Comparison of ENCODE assay signal across 11 cellular contexts in the genomic region with DNA sequence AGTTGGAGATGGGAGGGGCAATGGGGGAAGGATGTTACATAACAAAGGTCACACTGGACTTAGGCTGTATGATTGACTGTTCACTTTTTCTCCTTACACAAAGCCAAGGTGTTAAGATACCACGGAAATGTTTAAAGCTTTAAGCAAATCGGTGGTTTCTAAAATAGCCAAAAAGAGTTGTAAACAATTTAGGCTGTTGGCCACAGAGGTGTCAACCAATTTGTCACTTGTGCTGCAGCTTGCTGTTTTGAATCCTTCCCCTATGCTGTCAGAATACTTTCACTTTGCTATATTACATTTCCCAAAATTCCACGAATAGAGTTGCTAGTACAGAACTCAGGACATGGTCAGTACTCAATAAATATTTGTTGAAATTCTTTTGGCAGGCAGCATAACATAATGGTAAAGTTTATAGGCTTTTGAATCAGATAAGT.
A peak's percentile ranks its signal among the peaks of the same experiment; 100 is the strongest.
DNase-seq lines count a peak whose midpoint lies in the region; ATAC-seq, FAIRE-seq and TF ChIP-seq lines count a peak whose summit lies in the region.
"Had no signal": no experiment of that assay in that cellular context is flagged by ENCODE, and none has a peak within 500 bp of the region (broad histone marks: within the 10 kb centered on the region; RNA-seq: fewer than 3 reads in every experiment).

No MANE protein-coding gene starts in this region.

- TF ChIP-seq CTCF in liver (IDR thresholded peaks at IDR 0.05; ENCODE audit: low read depth, low read length, missing input control), result no peak
- no peak for TF ChIP-seq CTCF in HepG2 (CRISPR knock-in tag; IDR thresholded peaks at IDR 0.05)
- no peak for TF ChIP-seq CTCF in GM12878 (IDR thresholded peaks at IDR 0.05 in 2 of 3, conservative IDR thresholded peaks at IDR 0.05 in 1 of 3; ENCODE audit: control insufficient read depth in 2 of 3, extremely low read depth in 1 of 3, insufficient read depth in 1 of 3, low read depth in 3 of 3, low read length in 3 of 3)
- TF ChIP-seq CTCF in Calu3 (IDR thresholded peaks at IDR 0.05; ENCODE audit: unreplicated experiment), result no peak
- no peak for TF ChIP-seq CTCF in breast epithelium (IDR thresholded peaks at IDR 0.05)
- no peak for TF ChIP-seq CTCF in omental fat pad (IDR thresholded peaks at IDR 0.05)

- H3K9ac ChIP-seq in liver (ENCODE audit: low read depth in 1 of 2, low read length in 2 of 2) (no peak overlapping the region), HepG2 (ENCODE audit: insufficient read depth, low read depth, low read length) (no peak overlapping the region), GM12878 (ENCODE audit: control insufficient read depth, insufficient read depth, low read length) (no peak overlapping the region)

- TF ChIP-seq RAD21 in liver (IDR thresholded peaks at IDR 0.05) (no peak), HepG2 (CRISPR knock-in tag; IDR thresholded peaks at IDR 0.05) (no peak), GM12878 (IDR thresholded peaks at IDR 0.05; ENCODE audit: insufficient read depth, low read depth, low read length) (no peak)

- POLR2A ChIA-PET in HepG2 (lab: Yijun Ruan, JAX) (no interaction called here), GM12878 (lab: Charles Lee) (no interaction called here)
- POLR2A ChIA-PET in activated CD8-positive, alpha-beta T cell treated with anti-CD3 and anti-CD28 coated beads, Interleukin-2, amount 10 ng/mL, durations not matched to agents 7 days and 5 days (lab: Charles Lee), result no interaction called here

- H3K36me3 ChIP-seq in liver (ENCODE audit: control insufficient read depth in 4 of 4, insufficient read depth in 3 of 4, low read depth in 1 of 4, low read length in 3 of 4), result peaks cover 3 to 34% (median 18%) of the 10 kb centered on the region in 4 donors
- H3K36me3 ChIP-seq in HepG2 (replicated peaks in 1 of 2; ENCODE audit: control insufficient read depth in 1 of 2, insufficient read depth in 2 of 2, low read length in 2 of 2), result peaks cover 3 to 27% of the 10 kb centered on the region in 2 experiments; a peak in 4 of 5 replicates
- H3K36me3 ChIP-seq in GM12878 (ENCODE audit: control insufficient read depth in 2 of 2, insufficient read depth in 2 of 2, low read length in 1 of 2), result peaks cover 0 to 10% of the 10 kb centered on the region in 2 experiments; a peak in 1 of 4 replicates
- H3K36me3 ChIP-seq in breast epithelium, result no peaks in the 10 kb centered on the region

- H3K4me3 Mint-ChIP-seq in Calu3 (ENCODE audit: low read depth, unreplicated experiment), result no peak overlapping the region
- H3K4me3 Mint-ChIP-seq in activated CD8-positive, alpha-beta T cell treated with anti-CD3 and anti-CD28 coated beads, Interleukin-2, amount 10 ng/mL, durations not matched to agents 7 days and 5 days, result no peak overlapping the region

- no peak for DNase-seq in HepG2 (ENCODE audit: low spot score)
- DNase-seq in GM12878 (ENCODE audit: low read depth, low spot score), result peak; percentile 56
- no peak for DNase-seq in Calu3
- DNase-seq in breast epithelium (ENCODE audit: low spot score in 2 of 2), result no peak
- DNase-seq in activated CD8-positive, alpha-beta T cell treated with anti-CD3 and anti-CD28 coated beads, Interleukin-2, amount 10 ng/mL, durations not matched to agents 7 days and 5 days, result no peak
- no peak for DNase-seq in omental fat pad (ENCODE audit: low spot score)
- DNase-seq: ACHN, KG1, NCI-H446 had no signal

- no peak overlapping the region for H3K27ac Mint-ChIP-seq in Calu3 (ENCODE audit: unreplicated experiment)
- no peak overlapping the region for H3K27ac Mint-ChIP-seq in activated CD8-positive, alpha-beta T cell treated with anti-CD3 and anti-CD28 coated beads, Interleukin-2, amount 10 ng/mL, durations not matched to agents 7 days and 5 days

- BruUV-seq in HepG2 (replicated peaks; lab: Mats Ljungman, UMichigan), result no TSS peak
- no TSS peak for BruUV-seq in GM12878 (replicated peaks; lab: Mats Ljungman, UMichigan)
- no TSS peak for BruUV-seq in Calu3 (replicated peaks; lab: Mats Ljungman, UMichigan)

- FAIRE-seq in HepG2 (lab: Jason Lieb, UNC) (no peak), GM12878 (lab: Jason Lieb, UNC) (peak; percentile 59)

- RAD21 ChIA-PET in GM12878 (lab: Charles Lee; ENCODE audit: unreplicated experiment), result interaction anchor here (0.5 to 1.2 kb wide), 3 partner anchors 105 to 421 kb away, joined by 3 to 4 read pairs (median 3); no protein-coding TSS in a partner anchor

- in situ Hi-C loops in HepG2 (cut with HindIII; ENCODE audit: extremely low pct_ligation_motif_present, low pct_unique_long_range_greater_than_20kb), result no loop called here
- in situ Hi-C loops in GM12878 (cut with MboI), result no loop called here

- no peaks in the 10 kb centered on the region for H3K27me3 ChIP-seq in liver (ENCODE audit: control insufficient read depth in 4 of 4, insufficient read depth in 4 of 4, low read length in 3 of 4)
- H3K27me3 ChIP-seq in HepG2 (ENCODE audit: control insufficient read depth in 1 of 2, insufficient read depth in 2 of 2, low read length in 2 of 2), result no peaks in the 10 kb centered on the region
- no peaks in the 10 kb centered on the region for H3K27me3 ChIP-seq in GM12878 (replicated peaks in 1 of 2; ENCODE audit: control insufficient read depth in 2 of 2, insufficient read depth in 2 of 2, low read length in 1 of 2)
- H3K27me3 ChIP-seq in breast epithelium, result no peaks in the 10 kb centered on the region

- H3K79me2 ChIP-seq in HepG2 (ENCODE audit: insufficient read depth, low read length) (no peaks in the 10 kb centered on the region), GM12878 (ENCODE audit: control insufficient read depth, insufficient read depth, low read length) (no peaks in the 10 kb centered on the region)

- H4K20me1 ChIP-seq in HepG2 (ENCODE audit: insufficient read depth, low read length), result no peaks in the 10 kb centered on the region
- no peaks in the 10 kb centered on the region for H4K20me1 ChIP-seq in GM12878 (ENCODE audit: control insufficient read depth, insufficient read depth)

- H3K4me2 ChIP-seq in HepG2 (ENCODE audit: low read depth, low read length), result no peak overlapping the region
- peak overlapping the region; percentile 31 for H3K4me2 ChIP-seq in GM12878 (ENCODE audit: control insufficient read depth, insufficient read depth)

- no peaks in the 10 kb centered on the region for H3K36me3 Mint-ChIP-seq in Calu3 (ENCODE audit: insufficient read depth, unreplicated experiment)
- peaks cover 55% of the 10 kb centered on the region for H3K36me3 Mint-ChIP-seq in activated CD8-positive, alpha-beta T cell treated with anti-CD3 and anti-CD28 coated beads, Interleukin-2, amount 10 ng/mL, durations not matched to agents 7 days and 5 days (ENCODE audit: low read depth)

- no peaks in the 10 kb centered on the region for H3K9me3 Mint-ChIP-seq in Calu3 (ENCODE audit: low read depth, unreplicated experiment)
- H3K9me3 Mint-ChIP-seq in activated CD8-positive, alpha-beta T cell treated with anti-CD3 and anti-CD28 coated beads, Interleukin-2, amount 10 ng/mL, durations not matched to agents 7 days and 5 days (ENCODE audit: insufficient read depth), result no peaks in the 10 kb centered on the region

- H3K4me1 ChIP-seq in liver (ENCODE audit: control insufficient read depth in 4 of 4, insufficient read depth in 4 of 4, low read length in 3 of 4) (peaks cover 0 to 9% (median 3%) of the 10 kb centered on the region in 4 donors), HepG2 (ENCODE audit: insufficient read depth, low read length) (no peaks in the 10 kb centered on the region), GM12878 (ENCODE audit: control insufficient read depth, insufficient read depth, low read length) (peaks cover 23% of the 10 kb centered on the region), breast epithelium (no peaks in the 10 kb centered on the region)

- H3K9me3 ChIP-seq in liver (ENCODE audit: control insufficient read depth in 4 of 4, low read length in 3 of 4), result no peaks in the 10 kb centered on the region
- no peaks in the 10 kb centered on the region for H3K9me3 ChIP-seq in HepG2 (ENCODE audit: low read length)
- no peaks in the 10 kb centered on the region; the same call in 2 of the 3 replicates for H3K9me3 ChIP-seq in GM12878 (replicated peaks; ENCODE audit: control insufficient read depth, insufficient read depth, low read length)
- peaks cover 0 to 4% of the 10 kb centered on the region in 2 donors for H3K9me3 ChIP-seq in breast epithelium

- 18% methylated on average over 3 of the region's 3 CpGs for WGBS in liver
- WGBS in HepG2 (ENCODE audit: low lambda C conversion rate), result 94% methylated on average over 3 of the region's 3 CpGs
- WGBS in GM12878 (ENCODE audit: insufficient coverage, insufficient replicate concordance, low lambda C conversion rate, missing lambda C conversion rate), result 0% methylated on average over 3 of the region's 3 CpGs

- no peaks in the 10 kb centered on the region for H3K27me3 Mint-ChIP-seq in Calu3 (ENCODE audit: unreplicated experiment)
- no peaks in the 10 kb centered on the region for H3K27me3 Mint-ChIP-seq in activated CD8-positive, alpha-beta T cell treated with anti-CD3 and anti-CD28 coated beads, Interleukin-2, amount 10 ng/mL, durations not matched to agents 7 days and 5 days (ENCODE audit: low read depth)

- intact Hi-C loops in HepG2 (cut with micrococcal nuclease; ENCODE audit: unreplicated experiment), result no loop called here
- intact Hi-C loops in GM12878 (cut with micrococcal nuclease; ENCODE audit: unreplicated experiment), result no loop called here
- intact Hi-C loops in Calu3 (cut with micrococcal nuclease; ENCODE audit: unreplicated experiment), result no loop called here
- intact Hi-C loops in breast epithelium (cut with DNase I; ENCODE audit: low total_unique reads), result no loop called here

- CTCF ChIA-PET in HepG2 (lab: Yijun Ruan, JAX; ENCODE audit: low intra/inter-chr PET ratio, low total read pairs), result no interaction called here
- CTCF ChIA-PET in GM12878 (lab: Yijun Ruan, JAX), result interaction anchor here (1.2 kb wide), 1 partner anchor 11 kb away, joined by 4 read pairs; no protein-coding TSS in a partner anchor
- CTCF ChIA-PET in Calu3 (lab: Charles Lee), result no interaction called here
- CTCF ChIA-PET in activated CD8-positive, alpha-beta T cell treated with anti-CD3 and anti-CD28 coated beads, Interleukin-2, amount 10 ng/mL, durations not matched to agents 7 days and 5 days (lab: Charles Lee), result interaction anchor here (1.2 kb wide), 1 partner anchor 302 kb away, joined by 3 read pairs; no protein-coding TSS in a partner anchor

- TF ChIP-seq EP300 in HepG2 (IDR thresholded peaks at IDR 0.05; ENCODE audit: low read depth in 2 of 2, low read length in 2 of 2), result no peak
- no peak for TF ChIP-seq EP300 in HepG2 (CRISPR knock-in tag; IDR thresholded peaks at IDR 0.05; ENCODE audit: borderline replicate concordance)
- TF ChIP-seq EP300 in GM12878 (IDR thresholded peaks at IDR 0.05; ENCODE audit: borderline replicate concordance in 1 of 2, control insufficient read depth in 1 of 2, low read depth in 2 of 2, low read length in 2 of 2), result peak; percentile 55 to 71; a peak in 2 of 4 replicates

- H2AFZ ChIP-seq in HepG2 (ENCODE audit: low read length), result no peak overlapping the region
- H2AFZ ChIP-seq in GM12878 (ENCODE audit: control insufficient read depth, low read depth, low read length), result no peak overlapping the region

- H3K4me1 Mint-ChIP-seq in Calu3 (ENCODE audit: low read depth, unreplicated experiment), result no peaks in the 10 kb centered on the region
- peaks cover 13% of the 10 kb centered on the region for H3K4me1 Mint-ChIP-seq in activated CD8-positive, alpha-beta T cell treated with anti-CD3 and anti-CD28 coated beads, Interleukin-2, amount 10 ng/mL, durations not matched to agents 7 days and 5 days (ENCODE audit: low read depth)

- TF ChIP-seq POLR2A in HepG2 (IDR thresholded peaks at IDR 0.05; ENCODE audit: insufficient read depth in 1 of 2, low read depth in 2 of 2, low read length in 2 of 2), result no peak
- TF ChIP-seq POLR2A in GM12878 (IDR thresholded peaks at IDR 0.05; ENCODE audit: low read depth, low read length), result no peak
- TF ChIP-seq POLR2A in breast epithelium (IDR thresholded peaks at IDR 0.05), result no peak

- peak overlapping the region in 1 of 3 donors; percentile 19 for H3K4me3 ChIP-seq in liver (ENCODE audit: low read depth in 1 of 3, low read length in 3 of 3)
- H3K4me3 ChIP-seq in HepG2 (replicated peaks in 1 of 3; ENCODE audit: insufficient read depth in 1 of 3, low read depth in 2 of 3, low read length in 3 of 3), result no peak overlapping the region
- no peak overlapping the region; the same call in 1 of the 2 replicates for H3K4me3 ChIP-seq in GM12878
- peak overlapping the region in 1 of 3 donors; percentile 6 for H3K4me3 ChIP-seq in breast epithelium

- H3K27ac ChIP-seq in liver (ENCODE audit: low read depth in 1 of 2, low read length in 2 of 2) (peak overlapping the region; percentile 5 to 58), HepG2 (ENCODE audit: extremely low read length, insufficient read depth, low read length) (no peak overlapping the region), GM12878 (ENCODE audit: control insufficient read depth, insufficient read depth) (peak overlapping the region; percentile 40), breast epithelium (peak overlapping the region in 1 of 2 donors; percentile 40)

- ATAC-seq in HepG2 (no peak), HG02763 (IDR thresholded peaks at IDR 0.05; ENCODE audit: unreplicated experiment) (peak; percentile 63), GM12878 (peak; percentile 83), omental fat pad (ENCODE audit: low FRiP score) (no peak)
- ATAC-seq in activated CD8-positive, alpha-beta T cell treated with anti-CD3 and anti-CD28 coated beads, Interleukin-2, amount 10 ng/mL, durations not matched to agents 7 days and 5 days, result no peak

- SMC1A ChIA-PET in GM12878 (lab: Charles Lee; ENCODE audit: uncharacterized antibody, unreplicated experiment), result interaction anchor here (1.0 to 2.1 kb wide), 5 partner anchors 11 to 106 kb away, joined by 3 to 5 read pairs (median 3); no protein-coding TSS in a partner anchor

Comparison
In these comparisons a context has a peak if more than half of its experiments do, and no peak if none do; other contexts are left out.
1. ATAC-seq: peak in HG02763 (single experiment) and GM12878 (single experiment); none in HepG2 (single experiment), activated CD8-positive, alpha-beta T cell treated with anti-CD3 and anti-CD28 coated beads, Interleukin-2, amount 10 ng/mL, durations not matched to agents 7 days and 5 days (single experiment) and omental fat pad (single experiment).
2. CTCF ChIA-PET loops: an anchor here in GM12878 (1.2 kb wide) and activated CD8-positive, alpha-beta T cell treated with anti-CD3 and anti-CD28 coated beads, Interleukin-2, amount 10 ng/mL, durations not matched to agents 7 days and 5 days (1.2 kb wide); none called in HepG2 and Calu3.